ENCODE assay signal across 17 cellular contexts in the genomic region with DNA sequence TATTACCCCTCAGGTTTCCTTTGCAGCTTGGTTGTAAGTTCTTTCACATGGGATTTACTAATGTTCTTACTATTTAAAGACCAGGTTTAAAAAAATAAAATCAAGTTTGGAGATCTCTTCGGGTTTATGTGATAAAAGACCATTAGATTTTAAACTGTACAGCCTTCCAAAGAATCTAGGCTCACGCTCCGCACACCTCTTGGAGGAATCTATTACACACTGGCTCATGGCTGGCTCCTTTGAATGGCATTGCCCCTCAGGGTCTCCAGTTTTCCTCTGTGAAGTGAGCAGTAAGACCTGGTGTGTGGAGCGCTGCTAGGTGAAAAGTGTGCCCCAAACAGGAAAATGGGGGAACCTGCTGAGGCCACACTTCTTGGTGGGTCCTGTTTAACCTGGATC.
DNase-seq lines count a peak whose midpoint lies in the region; ATAC-seq and FAIRE-seq lines count a peak whose summit lies in the region.
"Had no signal": no experiment of that assay in that cellular context is flagged by ENCODE, and none has a peak within 500 bp of the region (broad histone marks: within the 10 kb centered on the region; RNA-seq: fewer than 3 reads in every experiment).

No MANE protein-coding gene starts in this region.

- CTCF ChIA-PET in activated naive CD4-positive, alpha-beta T cell treated with anti-CD3 and anti-CD28 coated beads for 36 hours (lab: Charles Lee), result interaction anchor here (0.6 to 2.9 kb wide), 5 partner anchors 8 to 76 kb away, joined by 3 to 11 read pairs (median 3); no protein-coding TSS in a partner anchor

- peaks cover 4% of the 10 kb centered on the region for H3K36me3 Mint-ChIP-seq in activated naive CD4-positive, alpha-beta T cell treated with anti-CD3 and anti-CD28 coated beads for 36 hours (ENCODE audit: low read depth)
- H3K36me3 Mint-ChIP-seq in stimulated activated effector memory CD8-positive, alpha-beta T cell treated with anti-CD3 and anti-CD28 coated beads, Interleukin-12 subunit alpha, Interleukin-12 subunit beta, amount 100 ng/mL, for 72 hours, result no peaks in the 10 kb centered on the region

- H3K9me3 Mint-ChIP-seq in activated naive CD4-positive, alpha-beta T cell treated with anti-CD3 and anti-CD28 coated beads for 36 hours, result peaks cover 4% of the 10 kb centered on the region
- H3K9me3 Mint-ChIP-seq in stimulated activated effector memory CD8-positive, alpha-beta T cell treated with anti-CD3 and anti-CD28 coated beads, Interleukin-12 subunit alpha, Interleukin-12 subunit beta, amount 100 ng/mL, for 72 hours, result no peaks in the 10 kb centered on the region
- H3K9me3 Mint-ChIP-seq: IgD-negative memory B cell had no signal

- peak overlapping the region; percentile 55 for H3K4me3 Mint-ChIP-seq in activated naive CD4-positive, alpha-beta T cell treated with anti-CD3 and anti-CD28 coated beads for 36 hours
- peak overlapping the region; percentile 40 for H3K4me3 Mint-ChIP-seq in stimulated activated effector memory CD8-positive, alpha-beta T cell treated with anti-CD3 and anti-CD28 coated beads, Interleukin-12 subunit alpha, Interleukin-12 subunit beta, amount 100 ng/mL, for 72 hours
- H3K4me3 Mint-ChIP-seq: IgD-negative memory B cell had no signal

- FAIRE-seq in endometrium (lab: Jason Lieb, UNC), result peak; percentile 83
- FAIRE-seq: astrocyte, GM12878 had no signal

- H3K27ac Mint-ChIP-seq in activated naive CD4-positive, alpha-beta T cell treated with anti-CD3 and anti-CD28 coated beads for 36 hours, result peak overlapping the region; percentile 81
- H3K27ac Mint-ChIP-seq in stimulated activated effector memory CD8-positive, alpha-beta T cell treated with anti-CD3 and anti-CD28 coated beads, Interleukin-12 subunit alpha, Interleukin-12 subunit beta, amount 100 ng/mL, for 72 hours, result peak overlapping the region; percentile 84

- DNase-seq in activated naive CD4-positive, alpha-beta T cell treated with anti-CD3 and anti-CD28 coated beads for 36 hours, result no peak
- DNase-seq in activated naive CD4-positive, alpha-beta T cell treated with Interleukin-2 at 50 U/mL for 16 hours, result no peak
- DNase-seq in NCI-H748 treated with DMSO at 0.1 percent for 48 hours (lab: John Stamatoyannopoulos, UW) (peak; percentile 69), retina (no peak)
- no peak for DNase-seq in stimulated activated effector memory CD8-positive, alpha-beta T cell treated with anti-CD3 and anti-CD28 coated beads, Interleukin-12 subunit alpha, Interleukin-12 subunit beta, amount 100 ng/mL, for 72 hours (ENCODE audit: low spot score in 2 of 2)
- DNase-seq: activated CD8-positive, alpha-beta memory T cell treated with anti-CD3 and anti-CD28 coated beads, Interleukin-2, amount 50 U/mL, for 4 hours; foreskin keratinocyte; stimulated activated CD4-positive, alpha-beta T cell treated with anti-CD3 and anti-CD28 coated beads, Interleukin-2, amount 100 ng/mL, for 24 hours; upper lobe of right lung; WERI-Rb-1 had no signal

- ATAC-seq in stimulated activated effector memory CD8-positive, alpha-beta T cell treated with anti-CD3 and anti-CD28 coated beads, Interleukin-12 subunit alpha, Interleukin-12 subunit beta, amount 100 ng/mL, for 72 hours, result no peak
- ATAC-seq in HG03280 (IDR thresholded peaks at IDR 0.05; ENCODE audit: unreplicated experiment) (no peak), HG03439 (IDR thresholded peaks at IDR 0.05; ENCODE audit: unreplicated experiment) (no peak)
- ATAC-seq: foreskin keratinocyte, GM12878, SK-N-SH treated with all-trans-retinoic acid at 6 μM for 48 hours, upper lobe of right lung had no signal

- no peaks in the 10 kb centered on the region for H3K27me3 Mint-ChIP-seq in activated naive CD4-positive, alpha-beta T cell treated with anti-CD3 and anti-CD28 coated beads for 36 hours (ENCODE audit: low read depth)
- H3K27me3 Mint-ChIP-seq: IgD-negative memory B cell had no signal

- intact Hi-C loops in activated naive CD4-positive, alpha-beta T cell treated with anti-CD3 and anti-CD28 coated beads for 36 hours (cut with micrococcal nuclease), result loop anchor here (1.0 kb wide), 1 partner anchor 9 kb away; no protein-coding TSS in a partner anchor

- peaks cover 39% of the 10 kb centered on the region for H3K4me1 Mint-ChIP-seq in activated naive CD4-positive, alpha-beta T cell treated with anti-CD3 and anti-CD28 coated beads for 36 hours (ENCODE audit: low read depth)
- peaks cover 35% of the 10 kb centered on the region for H3K4me1 Mint-ChIP-seq in stimulated activated effector memory CD8-positive, alpha-beta T cell treated with anti-CD3 and anti-CD28 coated beads, Interleukin-12 subunit alpha, Interleukin-12 subunit beta, amount 100 ng/mL, for 72 hours
